ENCODE assay signal across 14 cellular contexts in the genomic region with DNA sequence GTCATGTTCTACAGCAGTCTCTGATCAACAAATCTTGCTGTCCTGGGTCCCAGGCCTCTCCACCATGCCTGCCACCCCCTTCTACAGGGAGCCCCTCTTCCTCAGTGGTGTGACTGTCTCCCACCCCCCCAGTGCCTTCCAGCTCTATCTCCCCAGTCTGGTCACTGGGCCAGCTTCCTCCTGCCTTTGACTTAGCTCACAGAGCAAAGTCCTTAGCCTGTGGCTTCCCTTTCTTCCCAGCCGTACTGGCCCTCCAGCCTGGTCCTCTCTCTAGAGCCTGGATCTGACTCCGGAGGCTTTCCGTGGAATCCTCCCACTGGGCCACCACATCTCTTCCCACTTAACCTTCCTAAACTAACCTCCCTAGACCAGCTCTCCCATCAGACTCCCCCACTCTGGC. TPM values are rescaled to one million over a fixed set of nuclear protein-coding genes. Genes with fewer than 3 reads are reported as not detected.
A peak's percentile ranks its signal among the peaks of the same experiment; 100 is the strongest.
DNase-seq lines count a peak whose midpoint lies in the region; ATAC-seq and TF ChIP-seq lines count a peak whose summit lies in the region.
"Had no signal": no experiment of that assay in that cellular context is flagged by ENCODE, and none has a peak within 500 bp of the region (broad histone marks: within the 10 kb centered on the region; RNA-seq: fewer than 3 reads in every experiment).

No MANE protein-coding gene starts in this region.

- POLR2A ChIA-PET in naive thymus-derived CD4-positive, alpha-beta T cell (lab: Charles Lee) = interaction anchor here (0.6 kb wide), 1 partner anchor 209 kb away, joined by 8 read pairs; no protein-coding TSS in a partner anchor

- peak overlapping the region; percentile 10 to 40 for H3K27ac Mint-ChIP-seq in natural killer cell treated with Interleukin-12 subunit alpha and Interleukin-12 subunit beta and Interleukin-15 and Interleukin-18, amount 100 ng/mL, for 72 hours
- peak overlapping the region in 1 of 2 donors; percentile 7 for H3K27ac Mint-ChIP-seq in natural killer cell
- H3K27ac Mint-ChIP-seq in activated T-helper 17 cell treated with anti-CD3 and anti-CD28 coated beads, Interleukin-2, amount 50 U/mL, for 72 hours = peak overlapping the region; percentile 25
- peak overlapping the region in 7 of 9 donors; percentile 7 to 69 (median 41) for H3K27ac Mint-ChIP-seq in naive thymus-derived CD4-positive, alpha-beta T cell

- ATAC-seq in natural killer cell treated with Interleukin-12 subunit alpha and Interleukin-12 subunit beta and Interleukin-15 and Interleukin-18, amount 100 ng/mL, for 72 hours = no peak
- no peak for ATAC-seq in natural killer cell
- no peak for ATAC-seq in activated T-helper 17 cell treated with anti-CD3 and anti-CD28 coated beads, Interleukin-2, amount 50 U/mL, for 72 hours (replicated peaks)
- no peak for ATAC-seq in naive thymus-derived CD4-positive, alpha-beta T cell
- ATAC-seq in HG03439 (IDR thresholded peaks at IDR 0.05; ENCODE audit: unreplicated experiment) = no peak

- H3K9me3 ChIP-seq in naive thymus-derived CD4-positive, alpha-beta T cell (ENCODE audit: control insufficient read depth in 2 of 3, low read length in 3 of 3) = peaks cover 0 to 4% (median 0%) of the 10 kb centered on the region in 3 experiments
- H3K9me3 ChIP-seq: SJCRH30 had no signal

- no peak overlapping the region for H3K4me3 Mint-ChIP-seq in natural killer cell treated with Interleukin-12 subunit alpha and Interleukin-12 subunit beta and Interleukin-15 and Interleukin-18, amount 100 ng/mL, for 72 hours
- no peak overlapping the region for H3K4me3 Mint-ChIP-seq in natural killer cell
- H3K4me3 Mint-ChIP-seq in activated T-helper 17 cell treated with anti-CD3 and anti-CD28 coated beads, Interleukin-2, amount 50 U/mL, for 72 hours = no peak overlapping the region
- H3K4me3 Mint-ChIP-seq in naive thymus-derived CD4-positive, alpha-beta T cell = peak overlapping the region in 1 of 10 donors; percentile 8

- H3K27me3 ChIP-seq in naive thymus-derived CD4-positive, alpha-beta T cell (ENCODE audit: control insufficient read depth in 2 of 2, insufficient read depth in 2 of 2, low read length in 2 of 2) = no peaks in the 10 kb centered on the region
- H3K27me3 ChIP-seq: SJCRH30 had no signal

- DNase-seq in natural killer cell treated with Interleukin-12 subunit alpha and Interleukin-12 subunit beta and Interleukin-15 and Interleukin-18, amount 100 ng/mL, for 72 hours (ENCODE audit: low spot score) = no peak
- DNase-seq in natural killer cell = no peak
- no peak for DNase-seq in naive thymus-derived CD4-positive, alpha-beta T cell
- no peak for DNase-seq in NCI-H774 (lab: John Stamatoyannopoulos, UW)
- no peak for DNase-seq in DMS 273 (lab: John Stamatoyannopoulos, UW; ENCODE audit: unreplicated experiment)
- DNase-seq: DMS153, EL, NCI-H1436, NCI-H2081, NCI-H524, SJCRH30 had no signal

- no peak overlapping the region for H3K4me3 ChIP-seq in naive thymus-derived CD4-positive, alpha-beta T cell (ENCODE audit: low read length)
- H3K4me3 ChIP-seq: SJCRH30 had no signal

- intact Hi-C loops in natural killer cell (cut with micrococcal nuclease) = no loop called here
- intact Hi-C loops in naive thymus-derived CD4-positive, alpha-beta T cell (cut with micrococcal nuclease) = no loop called here

- TF ChIP-seq CTCF in natural killer cell (IDR thresholded peaks at IDR 0.05) = no peak

- peaks cover 18% of the 10 kb centered on the region in 2 donors for H3K4me1 Mint-ChIP-seq in natural killer cell treated with Interleukin-12 subunit alpha and Interleukin-12 subunit beta and Interleukin-15 and Interleukin-18, amount 100 ng/mL, for 72 hours (ENCODE audit: low read depth in 2 of 2)
- H3K4me1 Mint-ChIP-seq in natural killer cell = peaks cover 10 to 17% of the 10 kb centered on the region in 2 donors
- H3K4me1 Mint-ChIP-seq in activated T-helper 17 cell treated with anti-CD3 and anti-CD28 coated beads, Interleukin-2, amount 50 U/mL, for 72 hours = peaks cover 16% of the 10 kb centered on the region
- peaks cover 11 to 25% (median 19%) of the 10 kb centered on the region in 7 donors for H3K4me1 Mint-ChIP-seq in naive thymus-derived CD4-positive, alpha-beta T cell

- CTCF ChIA-PET in naive thymus-derived CD4-positive, alpha-beta T cell (lab: Charles Lee) = no interaction called here

- no peak overlapping the region for H3K27ac ChIP-seq in naive thymus-derived CD4-positive, alpha-beta T cell (ENCODE audit: low read depth, low read length)
- H3K27ac ChIP-seq: SJCRH30 had no signal

- no peaks in the 10 kb centered on the region for H3K36me3 ChIP-seq in naive thymus-derived CD4-positive, alpha-beta T cell (ENCODE audit: control insufficient read depth in 2 of 3, insufficient read depth in 3 of 3, low read length in 3 of 3)
- H3K36me3 ChIP-seq: SJCRH30 had no signal

- no peaks in the 10 kb centered on the region for H3K36me3 Mint-ChIP-seq in natural killer cell treated with Interleukin-12 subunit alpha and Interleukin-12 subunit beta and Interleukin-15 and Interleukin-18, amount 100 ng/mL, for 72 hours
- no peaks in the 10 kb centered on the region for H3K36me3 Mint-ChIP-seq in natural killer cell
- peaks cover 3% of the 10 kb centered on the region for H3K36me3 Mint-ChIP-seq in activated T-helper 17 cell treated with anti-CD3 and anti-CD28 coated beads, Interleukin-2, amount 50 U/mL, for 72 hours (ENCODE audit: low read depth)
- H3K36me3 Mint-ChIP-seq in naive thymus-derived CD4-positive, alpha-beta T cell = peaks cover 0 to 11% (median 10%) of the 10 kb centered on the region in 5 donors

- no peaks in the 10 kb centered on the region for H3K4me1 ChIP-seq in naive thymus-derived CD4-positive, alpha-beta T cell (ENCODE audit: control insufficient read depth in 2 of 2, insufficient read depth in 2 of 2, low read length in 2 of 2)
- H3K4me1 ChIP-seq: SJCRH30 had no signal

- no peaks in the 10 kb centered on the region for H3K27me3 Mint-ChIP-seq in natural killer cell treated with Interleukin-12 subunit alpha and Interleukin-12 subunit beta and Interleukin-15 and Interleukin-18, amount 100 ng/mL, for 72 hours
- no peaks in the 10 kb centered on the region for H3K27me3 Mint-ChIP-seq in natural killer cell (ENCODE audit: low read depth in 2 of 2)
- H3K27me3 Mint-ChIP-seq in activated T-helper 17 cell treated with anti-CD3 and anti-CD28 coated beads, Interleukin-2, amount 50 U/mL, for 72 hours = no peaks in the 10 kb centered on the region
- no peaks in the 10 kb centered on the region for H3K27me3 Mint-ChIP-seq in naive thymus-derived CD4-positive, alpha-beta T cell
- H3K27me3 Mint-ChIP-seq: IgD-negative memory B cell had no signal

- peaks cover 3% of the 10 kb centered on the region for H3K9me3 Mint-ChIP-seq in natural killer cell treated with Interleukin-12 subunit alpha and Interleukin-12 subunit beta and Interleukin-15 and Interleukin-18, amount 100 ng/mL, for 72 hours
- no peaks in the 10 kb centered on the region for H3K9me3 Mint-ChIP-seq in natural killer cell
- peaks cover 3% of the 10 kb centered on the region for H3K9me3 Mint-ChIP-seq in activated T-helper 17 cell treated with anti-CD3 and anti-CD28 coated beads, Interleukin-2, amount 50 U/mL, for 72 hours
- peaks cover 0 to 15% (median 6%) of the 10 kb centered on the region in 11 donors for H3K9me3 Mint-ChIP-seq in naive thymus-derived CD4-positive, alpha-beta T cell

RNA-seq across cellular contexts. Expression of a gene that starts 17.0 kb away (rescaled TPM):
- total RNA-seq in natural killer cell treated with Interleukin-12 subunit alpha and Interleukin-12 subunit beta and Interleukin-15 and Interleukin-18, amount 100 ng/mL, for 72 hours = 10 to 100 TPM; 40.7 to 74.2 TPM
- 10 to 100 TPM; 39.4 to 52.1 (median 49.9) TPM for total RNA-seq in natural killer cell
- 10 to 100 TPM; 53.6 to 58.7 TPM for total RNA-seq in activated T-helper 17 cell treated with anti-CD3 and anti-CD28 coated beads, Interleukin-2, amount 50 U/mL, for 72 hours
- 10 to 100 TPM; 27.0 to 53.1 (median 33.7) TPM for total RNA-seq in naive thymus-derived CD4-positive, alpha-beta T cell
- polyA plus RNA-seq in naive thymus-derived CD4-positive, alpha-beta T cell = 10 to 100 TPM; 34.2 to 51.4 TPM

RNA-seq across cellular contexts. Expression of a gene that starts 49.2 kb away (rescaled TPM):
- 10 to 100 TPM; 37.2 to 43.6 TPM for total RNA-seq in natural killer cell treated with Interleukin-12 subunit alpha and Interleukin-12 subunit beta and Interleukin-15 and Interleukin-18, amount 100 ng/mL, for 72 hours
- total RNA-seq in natural killer cell = 10 to 100 TPM; 46.0 to 58.5 (median 57.4) TPM
- total RNA-seq in activated T-helper 17 cell treated with anti-CD3 and anti-CD28 coated beads, Interleukin-2, amount 50 U/mL, for 72 hours = 10 to 100 TPM; 17.7 to 21.8 TPM
- 10 to 100 TPM; 27.5 to 40.0 (median 35.2) TPM for total RNA-seq in naive thymus-derived CD4-positive, alpha-beta T cell
- 1 to 10 TPM; 5.1 to 9.0 TPM for polyA plus RNA-seq in naive thymus-derived CD4-positive, alpha-beta T cell
